ENCODE assay signal across 19 cellular contexts in genomic region chr14:68561531-68562007, GRCh38.
DNase-seq lines count a peak whose midpoint lies in the region; ATAC-seq, FAIRE-seq and TF ChIP-seq lines count a peak whose summit lies in the region.
"Had no signal": no experiment of that assay in that cellular context is flagged by ENCODE, and none has a peak within 500 bp of the region (broad histone marks: within the 10 kb centered on the region; RNA-seq: fewer than 3 reads in every experiment).

No MANE protein-coding gene starts in this region.

- no peak overlapping the region for H3K23ac ChIP-seq in H1 (ENCODE audit: insufficient read length)

- no peak for FAIRE-seq in H1 (lab: Jason Lieb, UNC)
- FAIRE-seq: keratinocyte had no signal

- ATAC-seq in HG02970 (IDR thresholded peaks at IDR 0.05; ENCODE audit: low FRiP score, unreplicated experiment): no peak
- ATAC-seq: SK-N-SH treated with all-trans-retinoic acid at 6 μM for 48 hours; stimulated activated naive CD8-positive, alpha-beta T cell treated with anti-CD3 and anti-CD28 coated beads, Interleukin-15, Interleukin-2, amounts not matched to agents 100 U/mL and 50 U/mL, for 24 hours had no signal

- no peak overlapping the region; the same call in 1 of the 2 replicates for H4K8ac ChIP-seq in H1 (ENCODE audit: extremely low read depth, insufficient read depth, low read length)

- CTCF ChIA-PET in H1 (lab: Charles Lee; ENCODE audit: partially characterized antibody): interaction anchor here (2.3 kb wide), 1 partner anchor 116 kb away, joined by 5 read pairs; no protein-coding TSS in a partner anchor

- H3K4me2 ChIP-seq in Loucy (ENCODE audit: low read depth, low read length, poor library complexity, severe bottlenecking): no peak overlapping the region
- H3K4me2 ChIP-seq in H1 (ENCODE audit: insufficient read depth in 1 of 2, low read depth in 2 of 2, low read length in 2 of 2): no peak overlapping the region

- no peak for TF ChIP-seq CTCF in Loucy (conservative IDR thresholded peaks at IDR 0.05; ENCODE audit: low read length)
- TF ChIP-seq CTCF in H1 (IDR thresholded peaks at IDR 0.05; ENCODE audit: control extremely low read depth in 1 of 3, insufficient read depth in 1 of 3, low read depth in 1 of 3, low read length in 3 of 3): no peak
- no peak for TF ChIP-seq CTCF in neutrophil (IDR thresholded peaks at IDR 0.05)

- H3K27ac ChIP-seq in H1 (ENCODE audit: low read depth, low read length) (no peak overlapping the region), neutrophil (peak overlapping the region; percentile 9), thymus (ENCODE audit: low read depth) (peak overlapping the region; percentile 56)
- H3K27ac ChIP-seq: dorsolateral prefrontal cortex, parathyroid adenoma had no signal

- H4K20me1 ChIP-seq in Loucy (ENCODE audit: insufficient read depth, low read length, poor library complexity, severe bottlenecking) (no peaks in the 10 kb centered on the region), H1 (replicated peaks in 1 of 2; ENCODE audit: control insufficient read depth in 1 of 2, insufficient read depth in 2 of 2, low read length in 2 of 2) (no peaks in the 10 kb centered on the region)

- H3K36me3 ChIP-seq in Loucy (ENCODE audit: insufficient read depth, low read length): no peaks in the 10 kb centered on the region
- H3K36me3 ChIP-seq in H1 (ENCODE audit: control insufficient read depth in 2 of 4, insufficient read depth in 4 of 4, low read length in 3 of 4): no peaks in the 10 kb centered on the region
- H3K36me3 ChIP-seq in neutrophil: no peaks in the 10 kb centered on the region
- no peaks in the 10 kb centered on the region for H3K36me3 ChIP-seq in thymus (ENCODE audit: control insufficient read depth, insufficient read depth)
- H3K36me3 ChIP-seq: esophagus muscularis mucosa had no signal

- no peak for TF ChIP-seq POLR2A in H1 (IDR thresholded peaks at IDR 0.05; ENCODE audit: control extremely low read depth in 1 of 2, low read depth in 2 of 2, low read length in 2 of 2)

- no peak overlapping the region for H3K14ac ChIP-seq in H1 (ENCODE audit: insufficient read length)

- WGBS in H1 (ENCODE audit: extremely low coverage in 1 of 2, insufficient coverage in 1 of 2, insufficient read length in 1 of 2, insufficient replicate concordance in 2 of 2, low coverage in 1 of 2, low lambda C conversion rate in 2 of 2, missing lambda C conversion rate in 1 of 2), 2 experiments: 85% methylated on average over 9 of the region's 10 CpGs; no CpG with 5 or more reads in 1 of the 2 experiments
- WGBS in thymus: 84% methylated on average over 10 of the region's 10 CpGs

- DNase-seq in H1 (ENCODE audit: low read depth in 1 of 2, low spot score in 2 of 2): no peak
- no peak for DNase-seq in DMS53 (lab: John Stamatoyannopoulos, UW)
- no peak for DNase-seq in germinal center (ENCODE audit: low spot score)
- DNase-seq: activated CD4-positive, alpha-beta T cell treated with anti-CD3 and anti-CD28 coated beads for 4 hours; activated CD8-positive, alpha-beta memory T cell treated with anti-CD3 and anti-CD28 coated beads, Interleukin-2, amount 50 U/mL, for 48 hours; activated naive CD4-positive, alpha-beta T cell treated with anti-CD3 and anti-CD28 coated beads for 36 hours; DMS153; dorsolateral prefrontal cortex; NCI-H2081 treated with DMSO at 0.1 percent for 48 hours; NCI-H526 treated with DMSO at 0.1 percent for 48 hours; stimulated activated naive CD8-positive, alpha-beta T cell treated with anti-CD3 and anti-CD28 coated beads, Interleukin-15, Interleukin-2, amounts not matched to agents 100 U/mL and 50 U/mL, for 24 hours had no signal

- no peak for TF ChIP-seq RAD21 in H1 (IDR thresholded peaks at IDR 0.05 in 1 of 2, conservative IDR thresholded peaks at IDR 0.05 in 1 of 2; ENCODE audit: low read depth in 2 of 2, low read length in 2 of 2)

- H3K79me1 ChIP-seq in H1 (ENCODE audit: low read depth, low read length): no peaks in the 10 kb centered on the region

- H3K9ac ChIP-seq in Loucy (ENCODE audit: low read depth, low read length, poor library complexity, severe bottlenecking) (peak overlapping the region; percentile 60), H1 (replicated peaks in 1 of 4; ENCODE audit: extremely low read depth in 1 of 4, low read depth in 3 of 4, low read length in 3 of 4) (no peak overlapping the region)
- H3K9ac ChIP-seq: parathyroid adenoma had no signal

- H3K23me2 ChIP-seq in H1 (ENCODE audit: low read depth, low read length): no peaks in the 10 kb centered on the region

- H2BK15ac ChIP-seq in H1 (ENCODE audit: low read length): no peak overlapping the region

- H3K27me3 ChIP-seq in Loucy (ENCODE audit: insufficient read depth, low read length, poor library complexity, severe bottlenecking): no peaks in the 10 kb centered on the region
- H3K27me3 ChIP-seq in H1 (replicated peaks in 1 of 4; ENCODE audit: control insufficient read depth in 3 of 4, extremely low read depth in 1 of 4, insufficient read depth in 3 of 4, low read length in 3 of 4): no peaks in the 10 kb centered on the region
- H3K27me3 ChIP-seq in neutrophil: no peaks in the 10 kb centered on the region
- H3K27me3 ChIP-seq in thymus (ENCODE audit: control insufficient read depth, insufficient read depth): no peaks in the 10 kb centered on the region
- H3K27me3 ChIP-seq: dorsolateral prefrontal cortex, esophagus muscularis mucosa had no signal

- H3K4me1 ChIP-seq in Loucy (ENCODE audit: insufficient read depth, low read length, poor library complexity, severe bottlenecking): peaks cover 76% of the 10 kb centered on the region
- peaks cover 0 to 11% (median 0%) of the 10 kb centered on the region in 4 experiments; a peak in 3 of 7 replicates for H3K4me1 ChIP-seq in H1 (replicated peaks in 1 of 4; ENCODE audit: control insufficient read depth in 3 of 4, insufficient read depth in 4 of 4, low read length in 3 of 4)
- H3K4me1 ChIP-seq in neutrophil (ENCODE audit: control insufficient read depth in 1 of 2, insufficient read depth in 1 of 2, low read depth in 1 of 2, low read length in 1 of 2): peaks cover 9 to 15% of the 10 kb centered on the region in 2 experiments
- peaks cover 42% of the 10 kb centered on the region for H3K4me1 ChIP-seq in thymus (ENCODE audit: control insufficient read depth, insufficient read depth, low read length)

- no peaks in the 10 kb centered on the region for H3K9me3 ChIP-seq in Loucy (ENCODE audit: insufficient read depth, low read depth, low read length)
- H3K9me3 ChIP-seq in H1 (ENCODE audit: insufficient read depth in 2 of 2, low read depth in 1 of 2, low read length in 1 of 2): no peaks in the 10 kb centered on the region
- H3K9me3 ChIP-seq in neutrophil: no peaks in the 10 kb centered on the region
- peaks cover 1% of the 10 kb centered on the region for H3K9me3 ChIP-seq in thymus (ENCODE audit: control insufficient read depth)
- H3K9me3 ChIP-seq: esophagus muscularis mucosa had no signal

- no peak overlapping the region for H2BK120ac ChIP-seq in H1 (replicated peaks; ENCODE audit: low read depth, low read length)

- POLR2A ChIA-PET in H1 (lab: Charles Lee; ENCODE audit: partially characterized antibody): no interaction called here

- H3K4me3 ChIP-seq in Loucy (ENCODE audit: low read length, poor library complexity, severe bottlenecking) (no peak overlapping the region), H1 (ENCODE audit: extremely low read depth in 1 of 4, insufficient read depth in 2 of 4, low read depth in 3 of 4, low read length in 4 of 4) (no peak overlapping the region), neutrophil (ENCODE audit: low read depth in 1 of 2, low read length in 1 of 2) (no peak overlapping the region), thymus (ENCODE audit: low read length) (no peak overlapping the region)
- H3K4me3 ChIP-seq: dorsolateral prefrontal cortex, esophagus muscularis mucosa had no signal

- 0 out of 2 replicates have a peak overlapping the region, but pooled peaks have one; percentile 21 for H2BK5ac ChIP-seq in H1 (ENCODE audit: low read depth, low read length)

- no peak for TF ChIP-seq EP300 in H1 (IDR thresholded peaks at IDR 0.05; ENCODE audit: borderline replicate concordance in 1 of 2, low read depth in 2 of 2, low read length in 2 of 2)

- H4K91ac ChIP-seq in H1 (replicated peaks; ENCODE audit: insufficient read length, low read length): no peak overlapping the region

- H2AFZ ChIP-seq in Loucy (ENCODE audit: low read length) (no peak overlapping the region), H1 (ENCODE audit: low read length) (no peak overlapping the region)
- H2AFZ ChIP-seq: parathyroid adenoma had no signal

- peak overlapping the region; percentile 63; the same call in 1 of the 2 replicates for H2BK12ac ChIP-seq in H1 (ENCODE audit: low read depth, low read length)

- H3K4ac ChIP-seq in H1 (replicated peaks; ENCODE audit: insufficient read length, low read depth, low read length): no peak overlapping the region

- no peak overlapping the region for H4K5ac ChIP-seq in H1 (ENCODE audit: insufficient read length, low read depth, low read length)

- 0 out of 2 replicates have a peak overlapping the region, but pooled peaks have one; percentile 29 for H3K18ac ChIP-seq in H1 (ENCODE audit: extremely low read depth, low read length)

- H3K79me2 ChIP-seq in Loucy (ENCODE audit: insufficient read depth, low read length) (no peaks in the 10 kb centered on the region), H1 (ENCODE audit: control insufficient read depth in 1 of 2, insufficient read depth in 2 of 2, low read length in 2 of 2) (no peaks in the 10 kb centered on the region)
- H3K79me2 ChIP-seq: parathyroid adenoma had no signal

- no peak overlapping the region for H2AK5ac ChIP-seq in H1 (ENCODE audit: low read depth, low read length)

- H2BK20ac ChIP-seq in H1 (ENCODE audit: low read length): peak overlapping the region; percentile 5; the same call in 1 of the 2 replicates

- no peaks in the 10 kb centered on the region for H3K9me2 ChIP-seq in Loucy (replicated peaks; ENCODE audit: low read depth, low read length)

- H3F3A ChIP-seq in Loucy (ENCODE audit: low read depth): peaks cover 5% of the 10 kb centered on the region; the same call in 1 of the 2 replicates

- no peak overlapping the region for H3K56ac ChIP-seq in H1 (replicated peaks; ENCODE audit: insufficient read length, low read depth, low read length)

TF ChIP-seq in H1, 55 proteins besides CTCF, POLR2A, EP300 and RAD21 (continues in another document):
- TF ChIP-seq, protein P1, sequence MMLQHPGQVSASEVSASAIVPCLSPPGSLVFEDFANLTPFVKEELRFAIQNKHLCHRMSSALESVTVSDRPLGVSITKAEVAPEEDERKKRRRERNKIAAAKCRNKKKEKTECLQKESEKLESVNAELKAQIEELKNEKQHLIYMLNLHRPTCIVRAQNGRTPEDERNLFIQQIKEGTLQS (IDR thresholded peaks at IDR 0.05; ENCODE audit: insufficient read depth, low read depth, low read length): no peak
- TF ChIP-seq YY1 (IDR thresholded peaks at IDR 0.05; ENCODE audit: low read depth, low read length): no peak
- TF ChIP-seq CTBP2 (IDR thresholded peaks at IDR 0.05; ENCODE audit: borderline replicate concordance, insufficient read depth, insufficient read length, low read length): no peak
- TF ChIP-seq KDM5A (IDR thresholded peaks at IDR 0.05; ENCODE audit: low read length): no peak
- TF ChIP-seq KDM4A (IDR thresholded peaks at IDR 0.05; ENCODE audit: low read depth, low read length, severe bottlenecking): no peak
- TF ChIP-seq CREB1 (IDR thresholded peaks at IDR 0.05): no peak
- TF ChIP-seq CHD2 (IDR thresholded peaks at IDR 0.05; ENCODE audit: low read length): no peak
- no peak for TF ChIP-seq BACH1 (IDR thresholded peaks at IDR 0.05; ENCODE audit: low read length)
